In the genomic region with DNA sequence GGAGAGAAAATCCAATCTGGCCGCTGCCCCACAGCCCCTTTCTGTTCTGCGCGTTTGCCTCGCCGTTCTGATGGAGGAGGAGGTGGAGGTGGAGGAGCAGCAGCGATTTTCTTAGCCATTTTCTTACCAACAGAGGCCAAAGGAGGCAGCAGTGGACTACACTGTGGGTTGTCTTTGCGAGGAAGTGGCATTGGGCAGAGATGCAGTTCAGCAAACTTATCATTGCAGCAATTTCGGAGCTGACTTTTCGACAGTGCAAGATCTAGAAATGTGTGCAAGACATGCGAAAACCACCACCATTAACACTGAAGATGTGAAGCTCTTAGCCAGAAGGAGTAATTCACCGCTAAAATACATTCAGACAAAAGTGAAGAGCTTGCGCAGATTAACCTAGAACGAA, we compare ENCODE assay signal across 8 cellular contexts. TPM values are rescaled to one million over a fixed set of nuclear protein-coding genes. Genes with fewer than 3 reads are reported as not detected.
DNase-seq lines count a peak whose midpoint lies in the region; ATAC-seq and TF ChIP-seq lines count a peak whose summit lies in the region.

No MANE protein-coding gene starts in this region.

- POLR2A ChIA-PET in GM10248 (lab: Yijun Ruan, JAX), result no interaction called here

- ATAC-seq in aorta (ENCODE audit: low FRiP score), result no peak
- ATAC-seq in HG03571 (IDR thresholded peaks at IDR 0.05; ENCODE audit: unreplicated experiment), result no peak

- no peaks in the 10 kb centered on the region for H3K27me3 ChIP-seq in brain microvascular endothelial cell (replicated peaks)
- H3K27me3 ChIP-seq in stomach, result no peaks in the 10 kb centered on the region
- H3K27me3 ChIP-seq in aorta (ENCODE audit: control insufficient read depth in 1 of 2, insufficient read depth in 2 of 2, low read length in 1 of 2), result no peaks in the 10 kb centered on the region

- H3K36me3 ChIP-seq in brain microvascular endothelial cell (replicated peaks) (no peaks in the 10 kb centered on the region), stomach (no peaks in the 10 kb centered on the region), aorta (ENCODE audit: control insufficient read depth in 1 of 2, insufficient read depth in 2 of 2, low read length in 1 of 2) (no peaks in the 10 kb centered on the region)

- no peak for DNase-seq in GM10248 (ENCODE audit: extremely low spot score)
- DNase-seq in SW480 (ENCODE audit: low spot score), result peak; percentile 50
- DNase-seq in brain microvascular endothelial cell, result peak; percentile 39
- DNase-seq in kidney glomerular epithelial cell (lab: John Stamatoyannopoulos, UW), result peak; percentile 21
- DNase-seq in stomach, result no peak
- no peak for DNase-seq in aorta

- H3K4me3 ChIP-seq in brain microvascular endothelial cell (ENCODE audit: low read depth, low read length) (no peak overlapping the region), stomach (no peak overlapping the region), aorta (ENCODE audit: low read length in 2 of 2) (no peak overlapping the region)

- intact Hi-C loops in stomach (cut with DNase I; ENCODE audit: low total_unique reads), result no loop called here
- intact Hi-C loops in aorta (cut with DNase I), result loop anchor here (5.0 to 10.0 kb wide), 2 partner anchors 199 to 577 kb away; no protein-coding TSS in a partner anchor

- CTCF ChIA-PET in GM10248 (lab: Yijun Ruan, JAX), result interaction anchor here (1.5 to 2.5 kb wide), 4 partner anchors 11 to 47 kb away, joined by 4 to 22 read pairs (median 12); no protein-coding TSS in a partner anchor

- H3K9me3 ChIP-seq in stomach (no peaks in the 10 kb centered on the region), aorta (ENCODE audit: control insufficient read depth, low read length) (no peaks in the 10 kb centered on the region)

- in situ Hi-C loops in brain microvascular endothelial cell (cut with HindIII; ENCODE audit: low pct_ligation_motif_present, low sequenced_read_pairs), result no loop called here

- peaks cover 0 to 27% (median 14%) of the 10 kb centered on the region in 4 donors for H3K4me1 ChIP-seq in stomach
- H3K4me1 ChIP-seq in aorta (ENCODE audit: control insufficient read depth in 1 of 2, insufficient read depth in 2 of 2, low read length in 2 of 2), result no peaks in the 10 kb centered on the region

- no peak for TF ChIP-seq EP300 in stomach (IDR thresholded peaks at IDR 0.05)

- peak; percentile 90 for TF ChIP-seq CTCF in 22Rv1 (IDR thresholded peaks at IDR 0.05)
- peak; percentile 5 for TF ChIP-seq CTCF in GM10248 (IDR thresholded peaks at IDR 0.05; ENCODE audit: control extremely low read depth, extremely low read depth, low read depth, missing control alignments)
- TF ChIP-seq CTCF in brain microvascular endothelial cell (IDR thresholded peaks at IDR 0.05; ENCODE audit: low read depth, low read length, missing control alignments), result peak; percentile 74
- TF ChIP-seq CTCF in stomach (IDR thresholded peaks at IDR 0.05), result no peak

- peak overlapping the region; percentile 98 for H3K27ac ChIP-seq in 22Rv1
- H3K27ac ChIP-seq in brain microvascular endothelial cell, result no peak overlapping the region
- H3K27ac ChIP-seq in stomach, result peak overlapping the region in 3 of 5 donors; percentile 88 to 97 (median 93)
- no peak overlapping the region for H3K27ac ChIP-seq in aorta (ENCODE audit: low read depth in 1 of 2, low read length in 2 of 2)

- WGBS in stomach, 5 donors, result 81 to 89% (median 86%) methylated on average over 13 of the region's 13 CpGs
- 53 to 67% methylated on average over 13 of the region's 13 CpGs for WGBS in aorta, 2 donors

- TF ChIP-seq POLR2A in stomach (IDR thresholded peaks at IDR 0.05), result no peak

RNA-seq across cellular contexts. Expression of a gene that starts 1.9 kb away (rescaled TPM):
- total RNA-seq in stomach (10 to 100 TPM in 4 of 5 donors, 1 to 10 TPM in 1; 1.2 to 55.4 (median 17.4) TPM), aorta (10 to 100 TPM; 21.9 to 34.3 TPM)
- polyA plus RNA-seq in stomach (10 to 100 TPM; 25.4 to 46.5 (median 37.3) TPM), aorta (10 to 100 TPM in 1 of 2 donors, 1 to 10 TPM in 1; 2.7 to 40.4 TPM)

Comparison
In these comparisons a context has a peak if more than half of its experiments do, and no peak if none do; other contexts are left out.
1. H3K27ac ChIP-seq: peak in 22Rv1 (single experiment) and stomach (3 of 5); none in brain microvascular endothelial cell (single experiment) and aorta (0 of 2).
2. CTCF ChIP-seq: peak in 22Rv1 (single experiment), GM10248 (single experiment) and brain microvascular endothelial cell (single experiment); none in stomach (0 of 7).
3. DNase-seq: peak in SW480 (single experiment), brain microvascular endothelial cell (single experiment) and kidney glomerular epithelial cell (single experiment); none in GM10248 (single experiment), stomach (single experiment) and aorta (0 of 2).